ENCODE assay signal across 28 cellular contexts in the genomic region with DNA sequence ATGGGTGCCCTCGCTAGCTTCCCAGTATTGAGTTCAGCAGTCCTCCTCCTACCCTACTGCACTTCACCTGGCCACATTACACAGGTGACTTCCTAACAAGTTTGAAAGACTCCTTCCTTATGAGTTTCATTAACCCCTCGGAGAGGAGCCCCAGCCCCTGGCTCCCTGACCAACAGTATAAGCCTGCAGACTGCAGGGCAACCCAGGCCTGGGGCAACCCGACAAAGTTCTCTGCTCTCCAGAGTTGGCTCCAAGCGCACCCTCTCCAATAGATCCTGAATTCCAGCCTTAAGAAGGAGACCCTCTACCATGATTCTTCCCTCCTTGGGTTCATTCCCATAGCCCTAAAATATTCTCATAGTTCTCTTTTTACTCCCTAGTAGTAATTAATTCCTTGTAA.
"Had no signal": no experiment of that assay in that cellular context is flagged by ENCODE, and none has a peak within 500 bp of the region (broad histone marks: within the 10 kb centered on the region; RNA-seq: fewer than 3 reads in every experiment).

No MANE protein-coding gene starts in this region.

- H3K27ac ChIP-seq: colonic mucosa, dorsolateral prefrontal cortex, epithelial cell of prostate, esophagus squamous epithelium, gastrocnemius medialis, hepatocyte, left lung, lower lobe of right lung had no signal

- H3K36me3 ChIP-seq: colonic mucosa, esophagus squamous epithelium, gastrocnemius medialis, left lung, lower lobe of right lung had no signal

- H3K4me3 Mint-ChIP-seq: immature natural killer cell; mesothelial cell of epicardium; naive B cell; naive thymus-derived CD8-positive, alpha-beta T cell had no signal

- H2AFZ ChIP-seq: hepatocyte had no signal

- H3K4me1 Mint-ChIP-seq: immature natural killer cell; mesothelial cell of epicardium; naive B cell; naive thymus-derived CD8-positive, alpha-beta T cell had no signal

- H3K4me2 ChIP-seq: hepatocyte had no signal

- H3K4me1 ChIP-seq: colonic mucosa, esophagus squamous epithelium, gastrocnemius medialis, left lung, lower lobe of right lung had no signal

- H3K79me2 ChIP-seq: hepatocyte had no signal

- H3K27me3 ChIP-seq: colonic mucosa, esophagus squamous epithelium, gastrocnemius medialis, hepatocyte, left lung had no signal

- H3K27me3 Mint-ChIP-seq: naive thymus-derived CD8-positive, alpha-beta T cell had no signal

- H3K9me3 Mint-ChIP-seq: mesothelial cell of epicardium; naive B cell; naive thymus-derived CD8-positive, alpha-beta T cell had no signal

- H3K27ac Mint-ChIP-seq: immature natural killer cell; mesothelial cell of epicardium; naive thymus-derived CD8-positive, alpha-beta T cell had no signal

- H3K4me3 ChIP-seq: colonic mucosa, dorsolateral prefrontal cortex, esophagus squamous epithelium, gastrocnemius medialis, hepatocyte, left lung, lower lobe of right lung, mucosa of descending colon had no signal

- H3K9me3 ChIP-seq: colonic mucosa, esophagus squamous epithelium, gastrocnemius medialis, left lung, lower lobe of right lung, mucosa of descending colon had no signal

- H3K36me3 Mint-ChIP-seq: immature natural killer cell; mesothelial cell of epicardium; naive B cell; naive thymus-derived CD8-positive, alpha-beta T cell had no signal

- DNase-seq: colonic mucosa; dermis blood vessel endothelial cell; dorsolateral prefrontal cortex; effector CD4-positive, alpha-beta T cell; effector memory CD4-positive, alpha-beta T cell; erythroblast; esophagus squamous epithelium; foreskin fibroblast; foreskin melanocyte; gastrocnemius medialis; glutamatergic neuron; head of caudate nucleus; hypothalamus; immature natural killer cell; islet precursor cell; kidney; kidney glomerular epithelial cell; left lung; left ventricle myocardium superior; lower lobe of right lung; mesenchymal stem cell; mucosa of descending colon; naive B cell; naive thymus-derived CD8-positive, alpha-beta T cell had no signal

- ATAC-seq: esophagus mucosa; gastrocnemius medialis; left lung; left ventricle myocardium superior; lower lobe of right lung; mucosa of descending colon; naive thymus-derived CD8-positive, alpha-beta T cell had no signal
